Comparison of ENCODE assay signal across 19 cellular contexts in the genomic region with DNA sequence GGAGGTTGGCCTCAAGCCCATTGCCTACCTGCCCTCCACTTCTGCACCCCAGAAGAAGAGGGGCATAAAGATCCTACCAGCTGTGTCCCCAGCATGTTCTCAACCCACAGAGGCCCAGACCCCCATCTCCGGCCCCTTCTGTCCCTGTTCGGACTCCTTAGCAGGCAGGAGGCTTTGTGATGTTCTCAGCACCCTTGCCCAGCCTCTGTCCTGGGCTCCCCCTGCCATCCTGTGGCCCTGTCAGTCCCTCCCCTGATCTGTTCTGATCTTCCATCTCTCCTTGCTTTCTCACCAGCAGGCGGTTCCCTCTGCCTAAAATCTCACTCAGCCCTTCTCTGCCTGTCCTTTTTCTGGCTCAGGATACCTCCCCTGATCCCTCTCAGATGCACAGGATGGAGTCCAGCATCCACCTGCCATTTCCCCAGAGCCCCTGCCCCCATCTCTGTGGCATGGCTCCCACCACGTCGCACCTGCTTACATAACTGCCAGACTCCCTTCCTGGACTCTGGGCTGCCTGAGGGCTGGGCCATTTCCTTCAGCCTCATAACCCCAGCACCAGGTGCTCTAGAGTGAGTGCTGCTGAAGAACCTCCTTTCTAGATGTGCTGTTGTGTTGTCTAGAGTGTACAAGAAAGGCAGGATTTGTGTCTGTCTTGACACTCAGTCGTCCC.
DNase-seq lines count a peak whose midpoint lies in the region; ATAC-seq and TF ChIP-seq lines count a peak whose summit lies in the region.
"Had no signal": no experiment of that assay in that cellular context is flagged by ENCODE, and none has a peak within 500 bp of the region (broad histone marks: within the 10 kb centered on the region; RNA-seq: fewer than 3 reads in every experiment).

No MANE protein-coding gene starts in this region.

- peaks cover 2% of the 10 kb centered on the region for H3K79me1 ChIP-seq in neuronal stem cell (ENCODE audit: low read depth, low read length)

- no peak overlapping the region for H3K23ac ChIP-seq in neuronal stem cell (ENCODE audit: low read depth, low read length, poor library complexity)

- peak; percentile 49 for ATAC-seq in DND-41 (ENCODE audit: insufficient read depth, low read depth)
- ATAC-seq: naive thymus-derived CD8-positive, alpha-beta T cell had no signal

- no peak overlapping the region for H4K91ac ChIP-seq in neuronal stem cell (ENCODE audit: low read depth, low read length, poor library complexity)

- H2BK12ac ChIP-seq in neuronal stem cell (ENCODE audit: low read length), result no peak overlapping the region

- peaks cover 0 to 17% (median 0%) of the 10 kb centered on the region in 11 experiments; a peak in 5 of 22 replicates for H4K20me1 ChIP-seq in BLaER1 treated with 17β-estradiol and CSF1 and Interleukin-3, amounts not matched to agents 10 nM and 100 nM
- H4K20me1 ChIP-seq in DND-41 (ENCODE audit: insufficient read depth, low read length) (no peaks in the 10 kb centered on the region), OCI-LY7 (ENCODE audit: insufficient read depth, low read length) (no peaks in the 10 kb centered on the region)

- POLR2A ChIA-PET in OCI-LY7 (lab: Charles Lee), result no interaction called here

- H4K8ac ChIP-seq in neuronal stem cell (ENCODE audit: low read depth, low read length), result no peak overlapping the region

- H3K9ac ChIP-seq in BLaER1 treated with 17β-estradiol and CSF1 and Interleukin-3, amounts not matched to agents 10 nM and 100 nM, result peak overlapping the region in 6 of 11 experiments; percentile 3 to 52 (median 24); a peak in 6 of 22 replicates
- peak overlapping the region; percentile 18 for H3K9ac ChIP-seq in DND-41 (ENCODE audit: low read depth, low read length)
- H3K9ac ChIP-seq in neuronal stem cell (ENCODE audit: low read depth, low read length, poor library complexity), result no peak overlapping the region

- no peak overlapping the region for H3K4me3 ChIP-seq in BLaER1 treated with 17β-estradiol and CSF1 and Interleukin-3, amounts not matched to agents 10 nM and 100 nM
- H3K4me3 ChIP-seq in DND-41 (ENCODE audit: low read depth in 1 of 2, low read length in 2 of 2) (no peak overlapping the region), OCI-LY7 (ENCODE audit: low read depth, low read length, poor library complexity, severe bottlenecking) (no peak overlapping the region), neuronal stem cell (ENCODE audit: low read length in 2 of 2) (no peak overlapping the region)
- H3K4me3 ChIP-seq: prostate gland, SK-N-MC, tibial nerve had no signal

- H3K9me3 ChIP-seq in BLaER1 treated with 17β-estradiol and CSF1 and Interleukin-3, amounts not matched to agents 10 nM and 100 nM (replicated peaks in 1 of 11), result peaks cover 16 to 19% (median 18%) of the 10 kb centered on the region in 11 experiments
- H3K9me3 ChIP-seq in DND-41 (ENCODE audit: insufficient read depth, low read length, severe bottlenecking) (peaks cover 9% of the 10 kb centered on the region), OCI-LY7 (ENCODE audit: low read length) (no peaks in the 10 kb centered on the region), neuronal stem cell (replicated peaks in 1 of 2; ENCODE audit: control insufficient read depth in 2 of 2, insufficient read depth in 1 of 2, low read depth in 1 of 2, low read length in 2 of 2) (peaks cover 13 to 14% of the 10 kb centered on the region in 2 donors)
- H3K9me3 ChIP-seq: prostate gland had no signal

- no peaks in the 10 kb centered on the region for H3K9me2 ChIP-seq in OCI-LY7 (ENCODE audit: insufficient read depth, low read length)

- no peak overlapping the region for H3K14ac ChIP-seq in neuronal stem cell (ENCODE audit: low read length)

- intact Hi-C loops in OCI-LY7 (cut with micrococcal nuclease; ENCODE audit: unreplicated experiment), result loop anchor here (10.0 kb wide), 2 partner anchors 742 to 782 kb away; no protein-coding TSS in a partner anchor

- H3K36me3 ChIP-seq in BLaER1 treated with 17β-estradiol and CSF1 and Interleukin-3, amounts not matched to agents 10 nM and 100 nM, result peaks cover 15 to 35% (median 20%) of the 10 kb centered on the region in 11 experiments
- H3K36me3 ChIP-seq in DND-41 (ENCODE audit: insufficient read depth, low read length), result no peaks in the 10 kb centered on the region
- no peaks in the 10 kb centered on the region for H3K36me3 ChIP-seq in OCI-LY7 (ENCODE audit: insufficient read depth, low read length)
- peaks cover 0 to 10% of the 10 kb centered on the region in 2 donors for H3K36me3 ChIP-seq in neuronal stem cell (replicated peaks in 1 of 2; ENCODE audit: control insufficient read depth in 2 of 2, insufficient read depth in 2 of 2, low read length in 2 of 2)
- H3K36me3 ChIP-seq: prostate gland had no signal

- H3K18ac ChIP-seq in neuronal stem cell (ENCODE audit: low read length), result no peak overlapping the region

- H3K4me2 ChIP-seq in BLaER1 treated with 17β-estradiol and CSF1 and Interleukin-3, amounts not matched to agents 10 nM and 100 nM, result peak overlapping the region; percentile 52 to 83 (median 65)
- H3K4me2 ChIP-seq in DND-41 (ENCODE audit: insufficient read depth, low read length) (no peak overlapping the region), OCI-LY7 (ENCODE audit: low read length) (peak overlapping the region; percentile 24), neuronal stem cell (ENCODE audit: insufficient read depth, low read length, poor library complexity, severe bottlenecking) (no peak overlapping the region)

- H3K27ac ChIP-seq in BLaER1 treated with 17β-estradiol and CSF1 and Interleukin-3, amounts not matched to agents 10 nM and 100 nM, result peak overlapping the region in 9 of 11 experiments; percentile 7 to 77 (median 67); a peak in 15 of 22 replicates
- H3K27ac ChIP-seq in DND-41 (ENCODE audit: low read length), result peak overlapping the region; percentile 70
- peak overlapping the region; percentile 16 for H3K27ac ChIP-seq in OCI-LY7 (ENCODE audit: low read depth, low read length, poor library complexity, severe bottlenecking)
- H3K27ac ChIP-seq in neuronal stem cell (replicated peaks; ENCODE audit: low read length), result no peak overlapping the region
- H3K27ac ChIP-seq in substantia nigra (ENCODE audit: low read depth, low read length, poor library complexity, severe bottlenecking), result no peak overlapping the region
- H3K27ac ChIP-seq: prostate gland, SK-N-MC had no signal

- H2AFZ ChIP-seq in DND-41 (ENCODE audit: low read depth, low read length) (no peak overlapping the region), OCI-LY7 (ENCODE audit: low read length) (peak overlapping the region; percentile 6; the same call in 1 of the 2 replicates), neuronal stem cell (ENCODE audit: low read length) (no peak overlapping the region)

- DNase-seq in DND-41 (peak; percentile 57), OCI-LY7 (ENCODE audit: low spot score) (peak; percentile 71), neuronal stem cell (ENCODE audit: low spot score) (no peak), substantia nigra (lab: John Stamatoyannopoulos, UW) (no peak), GDM1 (lab: John Stamatoyannopoulos, UW) (no peak), RPMI8226 (no peak)
- DNase-seq: activated CD4-positive, alpha-beta memory T cell treated with anti-CD3 and anti-CD28 coated beads for 36 hours; activated T-cell treated with anti-CD3 and anti-CD28 coated beads, Interleukin-2, amount 50 U/mL, for 1 hour; DMS79 treated with DMSO at 0.1 percent for 48 hours; H7; NCI-H1092; NCI-H226; stimulated activated CD4-positive, alpha-beta T cell treated with anti-CD3 and anti-CD28 coated beads, Interleukin-2, amount 100 ng/mL, for 24 hours; stimulated activated naive CD4-positive, alpha-beta T cell treated with Interleukin-2 at 50 U/mL for 16 hours had no signal

- BruUV-seq in OCI-LY7 (replicated peaks; lab: Mats Ljungman, UMichigan), result no TSS peak

- H2BK5ac ChIP-seq in neuronal stem cell (ENCODE audit: low read length), result peak overlapping the region; percentile 30

- H3K4ac ChIP-seq in neuronal stem cell (ENCODE audit: low read length), result no peak overlapping the region

- H2BK120ac ChIP-seq in neuronal stem cell (ENCODE audit: low read depth, low read length), result no peak overlapping the region

- no peak overlapping the region for H2BK15ac ChIP-seq in neuronal stem cell (ENCODE audit: low read length)

- no peaks in the 10 kb centered on the region for H3K27me3 ChIP-seq in BLaER1 treated with 17β-estradiol and CSF1 and Interleukin-3, amounts not matched to agents 10 nM and 100 nM
- H3K27me3 ChIP-seq in DND-41 (ENCODE audit: insufficient read depth, low read length, poor library complexity) (no peaks in the 10 kb centered on the region), neuronal stem cell (ENCODE audit: control insufficient read depth in 3 of 3, insufficient read depth in 3 of 3, low read depth in 1 of 3, low read length in 3 of 3) (no peaks in the 10 kb centered on the region)
- H3K27me3 ChIP-seq: tibial nerve had no signal

- H3K4me1 ChIP-seq in BLaER1 treated with 17β-estradiol and CSF1 and Interleukin-3, amounts not matched to agents 10 nM and 100 nM, result peaks cover 52 to 72% (median 69%) of the 10 kb centered on the region in 10 experiments
- H3K4me1 ChIP-seq in DND-41 (ENCODE audit: insufficient read depth, low read length), result peaks cover 37% of the 10 kb centered on the region
- peaks cover 38% of the 10 kb centered on the region for H3K4me1 ChIP-seq in OCI-LY7 (ENCODE audit: insufficient read depth, low read length, poor library complexity, severe bottlenecking)
- H3K4me1 ChIP-seq in neuronal stem cell (ENCODE audit: control insufficient read depth in 2 of 2, insufficient read depth in 1 of 2, low read depth in 1 of 2, low read length in 2 of 2), result peaks cover 3 to 6% of the 10 kb centered on the region in 2 donors
- H3K4me1 ChIP-seq: prostate gland had no signal

- CTCF ChIA-PET in OCI-LY7 (lab: Charles Lee; ENCODE audit: unreplicated experiment), result no interaction called here

- no CpG with 5 or more reads among the region's 6 CpGs for WGBS in neuronal stem cell (ENCODE audit: extremely low coverage in 2 of 2, insufficient read length in 2 of 2, insufficient replicate concordance in 1 of 2), 2 donors

- no peak for TF ChIP-seq CTCF in DND-41 (IDR thresholded peaks at IDR 0.05; ENCODE audit: borderline replicate concordance, extremely low read depth, low read length, poor library complexity, severe bottlenecking)
- no peak for TF ChIP-seq CTCF in OCI-LY7 (conservative IDR thresholded peaks at IDR 0.05; ENCODE audit: low read length)

- no peak overlapping the region for H2AK5ac ChIP-seq in neuronal stem cell (ENCODE audit: low read depth, low read length)

- no peaks in the 10 kb centered on the region for H3K79me2 ChIP-seq in DND-41 (ENCODE audit: insufficient read depth, low read length)
- H3K79me2 ChIP-seq in OCI-LY7 (ENCODE audit: insufficient read depth, low read depth, low read length), result no peaks in the 10 kb centered on the region

Comparison
In these comparisons a context has a peak if more than half of its experiments do, and no peak if none do; other contexts are left out.
1. H3K27ac ChIP-seq: peak in BLaER1 treated with 17β-estradiol and CSF1 and Interleukin-3, amounts not matched to agents 10 nM and 100 nM (9 of 11), DND-41 (single experiment) and OCI-LY7 (single experiment); none in neuronal stem cell (single experiment) and substantia nigra (single experiment).
2. H3K4me2 ChIP-seq: peak in BLaER1 treated with 17β-estradiol and CSF1 and Interleukin-3, amounts not matched to agents 10 nM and 100 nM (11 of 11) and OCI-LY7 (single experiment); none in DND-41 (single experiment) and neuronal stem cell (single experiment).
3. DNase-seq: peak in DND-41 (single experiment) and OCI-LY7 (single experiment); none in neuronal stem cell (single experiment), substantia nigra (0 of 49), GDM1 (single experiment) and RPMI8226 (single experiment).